23 cellular contexts compared by ENCODE assay signal in the genomic region with DNA sequence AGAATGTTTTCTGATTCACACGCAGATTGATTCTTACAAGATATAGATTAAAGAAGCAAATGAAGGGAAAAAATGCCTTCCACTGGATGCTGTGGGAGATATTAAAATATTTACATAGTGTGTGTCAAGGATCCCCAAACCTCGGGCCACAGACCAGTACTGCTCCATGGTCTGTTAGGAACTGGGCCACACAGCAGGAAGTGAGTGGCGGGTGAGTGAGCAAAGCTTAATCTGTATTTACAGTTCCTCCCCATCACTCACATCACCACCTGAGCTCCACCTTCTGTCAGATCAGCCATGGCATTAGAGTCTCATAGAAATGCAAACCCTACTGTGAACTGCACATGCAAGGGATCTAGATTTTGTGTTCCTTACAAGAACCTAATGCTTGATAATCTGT.
DNase-seq lines count a peak whose midpoint lies in the region; ATAC-seq, FAIRE-seq and TF ChIP-seq lines count a peak whose summit lies in the region.
"Had no signal": no experiment of that assay in that cellular context is flagged by ENCODE, and none has a peak within 500 bp of the region (broad histone marks: within the 10 kb centered on the region; RNA-seq: fewer than 3 reads in every experiment).

No MANE protein-coding gene starts in this region.

- RAD21 ChIA-PET in GM12878 (lab: Charles Lee; ENCODE audit: unreplicated experiment), result no interaction called here

- H4K8ac ChIP-seq in H9 (replicated peaks; ENCODE audit: insufficient read length, low read depth, low read length), result no peak overlapping the region

- H3K4me3 Mint-ChIP-seq in H9, result no peak overlapping the region
- H3K4me3 Mint-ChIP-seq: B cell; CD4-positive, alpha-beta T cell; IgD-negative memory B cell had no signal

- H2BK15ac ChIP-seq in H9 (ENCODE audit: low read depth, low read length), result no peak overlapping the region

- H3K4me1 Mint-ChIP-seq in H9, result peaks cover 14 to 16% of the 10 kb centered on the region in 2 experiments
- H3K4me1 Mint-ChIP-seq: B cell, IgD-negative memory B cell had no signal

- BruUV-seq in GM12878 (replicated peaks; lab: Mats Ljungman, UMichigan), result no TSS peak

- H3K4me3 ChIP-seq in GM12878, result no peak overlapping the region
- H3K4me3 ChIP-seq in brain microvascular endothelial cell (ENCODE audit: low read depth, low read length), result no peak overlapping the region

- no peak overlapping the region for H3K56ac ChIP-seq in H9 (ENCODE audit: insufficient read length, low read depth, low read length)

- H4K5ac ChIP-seq in H9 (ENCODE audit: insufficient read length, low read depth, low read length), result no peak overlapping the region

- no peak overlapping the region for H3K9ac ChIP-seq in H9 (ENCODE audit: extremely low read depth, insufficient read length, low read length)
- H3K9ac ChIP-seq in GM12878 (ENCODE audit: control insufficient read depth, insufficient read depth, low read length), result no peak overlapping the region

- no peak for FAIRE-seq in GM12878 (lab: Jason Lieb, UNC)
- FAIRE-seq: D721Med, GM12892, GM18507, HepG2 had no signal

- H3K27me3 Mint-ChIP-seq in H9 (ENCODE audit: low read depth), result no peaks in the 10 kb centered on the region
- H3K27me3 Mint-ChIP-seq: B cell; CD4-positive, alpha-beta T cell; IgD-negative memory B cell had no signal

- no peak overlapping the region for H3K4ac ChIP-seq in H9 (ENCODE audit: low read depth, low read length)

- TF ChIP-seq CTCF in H9 (conservative IDR thresholded peaks at IDR 0.05) (no peak), GM12878 (IDR thresholded peaks at IDR 0.05 in 2 of 3, conservative IDR thresholded peaks at IDR 0.05 in 1 of 3; ENCODE audit: control insufficient read depth in 2 of 3, extremely low read depth in 1 of 3, insufficient read depth in 1 of 3, low read depth in 3 of 3, low read length in 3 of 3) (no peak), brain microvascular endothelial cell (IDR thresholded peaks at IDR 0.05; ENCODE audit: low read depth, low read length, missing control alignments) (no peak)

- H3K18ac ChIP-seq in H9 (ENCODE audit: insufficient read length, low read depth, low read length), result peak overlapping the region; percentile 43

- H3T11ph ChIP-seq in H9 (ENCODE audit: low read length), result no peak overlapping the region

- H3K9me3 ChIP-seq in H9 (ENCODE audit: control insufficient read depth, low read depth, low read length), result no peaks in the 10 kb centered on the region
- no peaks in the 10 kb centered on the region for H3K9me3 ChIP-seq in GM12878 (replicated peaks; ENCODE audit: control insufficient read depth, insufficient read depth, low read length)
- H3K9me3 ChIP-seq: Caco-2 had no signal

- no peaks in the 10 kb centered on the region for H3K36me3 Mint-ChIP-seq in H9 (ENCODE audit: insufficient read depth in 1 of 3, low read depth in 3 of 3)
- H3K36me3 Mint-ChIP-seq: IgD-negative memory B cell had no signal

- no peak for TF ChIP-seq EP300 in GM12878 (IDR thresholded peaks at IDR 0.05; ENCODE audit: borderline replicate concordance in 1 of 2, control insufficient read depth in 1 of 2, low read depth in 2 of 2, low read length in 2 of 2)

- SMC1A ChIA-PET in GM12878 (lab: Charles Lee; ENCODE audit: uncharacterized antibody, unreplicated experiment), result no interaction called here

- no peak overlapping the region for H2BK120ac ChIP-seq in H9 (ENCODE audit: low read depth, low read length, poor library complexity, severe bottlenecking)

- H3K23ac ChIP-seq in H9 (ENCODE audit: insufficient read length, low read depth, low read length), result no peak overlapping the region

- H2BK20ac ChIP-seq in H9 (ENCODE audit: low read depth, low read length, poor library complexity, severe bottlenecking), result no peak overlapping the region

- no peaks in the 10 kb centered on the region for H3K23me2 ChIP-seq in H9 (ENCODE audit: insufficient read length, low read depth, low read length, poor library complexity, severe bottlenecking)

- H3K27me3 ChIP-seq in H9 (ENCODE audit: insufficient read depth, low read length) (no peaks in the 10 kb centered on the region), GM12878 (replicated peaks in 1 of 2; ENCODE audit: control insufficient read depth in 2 of 2, insufficient read depth in 2 of 2, low read length in 1 of 2) (no peaks in the 10 kb centered on the region), brain microvascular endothelial cell (replicated peaks) (no peaks in the 10 kb centered on the region)

- no peaks in the 10 kb centered on the region for H4K20me1 ChIP-seq in H9 (ENCODE audit: control insufficient read depth, insufficient read depth, insufficient read length)
- no peaks in the 10 kb centered on the region for H4K20me1 ChIP-seq in GM12878 (ENCODE audit: control insufficient read depth, insufficient read depth)

- no peaks in the 10 kb centered on the region; the same call in none of the 2 replicates for H3K4me1 ChIP-seq in H9 (ENCODE audit: insufficient read depth, low read length)
- no peaks in the 10 kb centered on the region for H3K4me1 ChIP-seq in GM12878 (ENCODE audit: control insufficient read depth, insufficient read depth, low read length)
- H3K4me1 ChIP-seq: Caco-2 had no signal

- ATAC-seq in GM12878, result peak; percentile 29; the same call in 1 of the 3 replicates
- ATAC-seq in GM21529 (IDR thresholded peaks at IDR 0.05; ENCODE audit: unreplicated experiment), result no peak
- no peak for ATAC-seq in Right ventricle myocardium superior (ENCODE audit: poor library complexity)
- ATAC-seq: HepG2 had no signal

- H3K79me2 ChIP-seq in H9 (ENCODE audit: insufficient read depth, low read length), result no peaks in the 10 kb centered on the region
- H3K79me2 ChIP-seq in GM12878 (ENCODE audit: control insufficient read depth, insufficient read depth, low read length), result no peaks in the 10 kb centered on the region

- H3K27ac ChIP-seq in H9 (ENCODE audit: insufficient read length, low read depth, low read length) (no peak overlapping the region), GM12878 (ENCODE audit: control insufficient read depth, insufficient read depth) (no peak overlapping the region), brain microvascular endothelial cell (no peak overlapping the region)
- H3K27ac ChIP-seq: C4-2B had no signal

- H2BK5ac ChIP-seq in H9 (ENCODE audit: insufficient read length, low read length), result no peak overlapping the region

- in situ Hi-C loops in GM12878 (cut with MboI), result no loop called here
- in situ Hi-C loops in brain microvascular endothelial cell (cut with HindIII; ENCODE audit: low pct_ligation_motif_present, low sequenced_read_pairs), result no loop called here

- H3K14ac ChIP-seq in H9 (ENCODE audit: insufficient read depth, low read length), result no peak overlapping the region

- no peak overlapping the region for H3K27ac Mint-ChIP-seq in H9
- H3K27ac Mint-ChIP-seq: B cell; CD4-positive, alpha-beta T cell; IgD-negative memory B cell had no signal

- H2AFZ ChIP-seq in H9 (ENCODE audit: low read length) (no peak overlapping the region), GM12878 (ENCODE audit: control insufficient read depth, low read depth, low read length) (no peak overlapping the region)

- H4K91ac ChIP-seq in H9 (ENCODE audit: insufficient read length, low read depth, low read length), result no peak overlapping the region

- no peak for TF ChIP-seq POLR2A in GM12878 (IDR thresholded peaks at IDR 0.05; ENCODE audit: low read depth, low read length)

- DNase-seq in DMS53 treated with DMSO at 0.1 percent for 48 hours (lab: John Stamatoyannopoulos, UW; ENCODE audit: unreplicated experiment) (peak; percentile 69), H9 (no peak), NCI-H82 treated with DMSO at 0.1 percent for 48 hours (lab: John Stamatoyannopoulos, UW; ENCODE audit: unreplicated experiment) (peak; percentile 6), GM12878 (ENCODE audit: low read depth, low spot score) (no peak), brain microvascular endothelial cell (no peak), Right ventricle myocardium superior (no peak), NCI-H1417 treated with DMSO at 0.1 percent for 48 hours (lab: John Stamatoyannopoulos, UW) (no peak)
- DNase-seq: Caco-2; CD4-positive, alpha-beta T cell; DMS79 treated with DMSO at 0.1 percent for 48 hours; EL; GOT3; H7; Karpas-422; KBM-7 had no signal

- no peaks in the 10 kb centered on the region for H3K9me3 Mint-ChIP-seq in H9
- H3K9me3 Mint-ChIP-seq: CD4-positive, alpha-beta T cell; IgD-negative memory B cell had no signal

- H2BK12ac ChIP-seq in H9 (ENCODE audit: insufficient read length, low read depth, low read length), result no peak overlapping the region

- WGBS in H9 (ENCODE audit: extremely low coverage, insufficient read length, low lambda C conversion rate), result no CpG with 5 or more reads among the region's 3 CpGs
- WGBS in GM12878 (ENCODE audit: insufficient coverage, insufficient replicate concordance, low lambda C conversion rate, missing lambda C conversion rate), result 8% methylated on average over 3 of the region's 3 CpGs

- intact Hi-C loops in GM12878 (cut with micrococcal nuclease; ENCODE audit: unreplicated experiment) (no loop called here), Right ventricle myocardium superior (cut with DNase I) (no loop called here)

- CTCF ChIA-PET in GM12878 (lab: Yijun Ruan, JAX), result interaction anchor here (1.1 kb wide), 1 partner anchor 199 kb away, joined by 3 read pairs; no protein-coding TSS in a partner anchor

- no peaks in the 10 kb centered on the region for H3K36me3 ChIP-seq in GM12878 (ENCODE audit: control insufficient read depth in 2 of 2, insufficient read depth in 2 of 2, low read length in 1 of 2)
- H3K36me3 ChIP-seq in brain microvascular endothelial cell (replicated peaks), result no peaks in the 10 kb centered on the region

- no peak overlapping the region for H3K4me2 ChIP-seq in H9 (ENCODE audit: insufficient read depth, insufficient read length, low read length)
- no peak overlapping the region for H3K4me2 ChIP-seq in GM12878 (ENCODE audit: control insufficient read depth, insufficient read depth)

- H2AK5ac ChIP-seq in H9 (ENCODE audit: insufficient read length, low read length), result no peak overlapping the region

- no peak for TF ChIP-seq RAD21 in GM12878 (IDR thresholded peaks at IDR 0.05; ENCODE audit: insufficient read depth, low read depth, low read length)

- H3K79me1 ChIP-seq in H9 (ENCODE audit: insufficient read depth, low read depth, low read length, poor library complexity, severe bottlenecking), result no peaks in the 10 kb centered on the region

- POLR2A ChIA-PET in GM12878 (lab: Charles Lee), result no interaction called here

TF ChIP-seq in GM12878, 131 proteins besides CTCF, POLR2A, EP300 and RAD21:
- TF ChIP-seq IKZF2 (IDR thresholded peaks at IDR 0.05), result no peak

Comparison
In these comparisons a context has a peak if more than half of its experiments do, and no peak if none do; other contexts are left out.
1. DNase-seq: peak in DMS53 treated with DMSO at 0.1 percent for 48 hours (single experiment) and NCI-H82 treated with DMSO at 0.1 percent for 48 hours (single experiment); none in H9 (single experiment), GM12878 (single experiment), brain microvascular endothelial cell (single experiment), Right ventricle myocardium superior (single experiment) and NCI-H1417 treated with DMSO at 0.1 percent for 48 hours (single experiment).